Comparison of ENCODE assay signal across 15 cellular contexts in the genomic region with DNA sequence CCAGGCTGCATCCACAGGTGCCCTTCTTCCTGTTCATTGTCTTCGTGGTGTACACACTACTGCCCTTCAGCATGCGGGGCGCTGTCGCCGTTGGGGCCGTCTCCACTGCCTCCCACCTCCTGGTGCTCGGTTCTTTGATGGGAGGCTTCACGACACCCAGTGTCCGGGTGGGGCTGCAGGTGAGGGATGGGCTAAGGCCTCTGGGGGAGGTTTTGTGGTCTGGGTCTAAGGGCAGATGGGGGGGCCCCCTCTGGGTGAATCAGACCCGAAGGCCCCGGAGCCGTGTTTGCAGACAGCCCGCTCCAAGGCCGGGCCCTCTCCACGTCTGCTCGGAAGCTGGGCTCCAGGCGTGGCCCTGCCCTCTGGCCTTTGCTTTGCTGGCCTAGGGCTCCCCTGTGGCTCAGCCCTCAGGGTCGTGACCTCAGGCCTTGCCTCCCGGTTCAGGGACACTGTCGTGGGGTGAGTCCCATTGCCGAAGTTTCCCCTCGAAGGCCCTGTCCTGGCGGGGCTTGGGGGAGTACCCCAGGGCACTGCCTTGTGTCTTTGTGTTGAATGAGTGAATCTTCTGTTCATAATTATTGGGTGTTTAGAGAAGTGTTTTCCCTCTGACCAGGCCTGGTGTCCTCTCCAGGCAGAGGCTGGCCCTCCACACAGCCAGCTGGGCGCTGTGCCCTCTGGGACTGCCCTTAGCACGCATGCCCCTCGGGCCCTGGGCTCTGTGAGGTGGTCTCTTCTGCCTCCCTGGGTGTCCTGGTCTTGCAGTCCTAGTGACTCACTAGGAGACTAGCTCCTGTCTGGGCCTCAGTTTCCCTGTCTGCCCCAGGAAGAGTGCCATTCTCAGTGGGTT.
"Had no signal": no experiment of that assay in that cellular context is flagged by ENCODE, and none has a peak within 500 bp of the region (broad histone marks: within the 10 kb centered on the region; RNA-seq: fewer than 3 reads in every experiment).

No MANE protein-coding gene starts in this region.

- DNase-seq: activated CD4-positive, alpha-beta T cell treated with anti-CD3 and anti-CD28 coated beads, Interleukin-2, amount 50 U/mL, for 48 hours; activated gamma-delta T cell treated with Interleukin-2 at 50 U/mL for 16 hours; mucosa of descending colon; nephron progenitor cell; psoas muscle; sigmoid colon; stimulated activated CD4-positive, alpha-beta T cell treated with anti-CD3 and anti-CD28 coated beads, Interleukin-1b, Interleukin-23, amount 100 ng/mL, for 48 hours; tibial artery; uterus; WERI-Rb-1 had no signal

- H3K36me3 ChIP-seq: uterus had no signal

- H3K4me1 ChIP-seq: left lung, psoas muscle, sigmoid colon, tibial artery, uterus had no signal

- H3K27ac Mint-ChIP-seq: memory B cell; T-helper 1 cell treated with Interleukin-12 subunit alpha and Interleukin-12 subunit beta and Interleukin-4 antibody, amounts not matched to agents 30 μg/mL and 1 μg/mL, for 36 hours had no signal

- H3K9me3 ChIP-seq: left lung, mucosa of descending colon, psoas muscle, sigmoid colon, tibial artery, uterus had no signal

- H3K9me3 Mint-ChIP-seq: memory B cell; nephron progenitor cell; T-helper 1 cell treated with Interleukin-12 subunit alpha and Interleukin-12 subunit beta and Interleukin-4 antibody, amounts not matched to agents 30 μg/mL and 1 μg/mL, for 36 hours had no signal

- H3K4me3 ChIP-seq: hepatocyte, left lung, mucosa of descending colon, psoas muscle, sigmoid colon, tibial artery, uterus had no signal

- H3K27me3 Mint-ChIP-seq: memory B cell had no signal

- H3K27me3 ChIP-seq: hepatocyte, left lung, sigmoid colon, tibial artery, uterus had no signal

- ATAC-seq: esophagus mucosa, left lung, mucosa of descending colon had no signal

- H3K4me3 Mint-ChIP-seq: memory B cell; nephron progenitor cell; T-helper 1 cell treated with Interleukin-12 subunit alpha and Interleukin-12 subunit beta and Interleukin-4 antibody, amounts not matched to agents 30 μg/mL and 1 μg/mL, for 36 hours had no signal

- H3K27ac ChIP-seq: hepatocyte, left lung, psoas muscle, sigmoid colon, tibial artery, uterus, WERI-Rb-1 had no signal
